ENCODE assay signal across 8 cellular contexts in the genomic region with DNA sequence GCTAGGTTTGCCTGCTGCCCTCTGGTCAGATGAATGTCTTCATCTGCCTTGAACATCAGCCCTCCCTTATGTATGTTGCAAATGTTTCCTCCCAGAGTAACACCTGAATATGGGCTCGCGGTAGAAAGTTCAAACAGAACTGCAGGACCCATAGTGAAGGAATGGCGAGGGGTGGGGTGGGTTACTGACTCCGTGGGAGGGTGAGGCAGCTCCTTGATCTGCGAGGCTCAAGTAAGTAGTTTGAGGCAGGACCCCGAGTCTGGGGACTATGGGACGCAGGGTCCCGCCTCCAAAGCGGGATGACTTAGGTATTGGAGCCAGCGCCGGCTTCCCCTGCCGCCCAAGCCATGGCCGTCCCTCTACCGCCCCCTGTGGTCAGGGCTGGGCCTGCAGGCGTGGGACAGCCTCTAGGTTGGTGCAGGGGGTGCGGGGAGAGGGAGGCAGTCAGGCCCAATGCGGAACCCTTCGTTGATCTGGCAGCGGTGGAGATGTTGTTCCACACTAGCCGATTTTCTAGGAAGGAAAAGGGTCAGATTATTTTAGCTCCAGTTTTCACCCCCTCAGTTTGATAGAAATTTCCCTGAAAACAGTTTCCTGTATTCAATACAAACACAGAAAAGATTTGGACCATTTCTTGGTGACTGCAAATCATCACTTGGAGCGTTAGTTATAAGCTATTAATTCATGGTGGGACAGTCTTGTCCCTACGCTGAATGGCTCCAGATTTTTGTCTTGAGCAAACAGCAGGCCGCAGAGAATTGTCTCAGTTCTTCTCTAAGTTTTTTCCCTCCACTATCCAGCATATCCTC.
DNase-seq lines count a peak whose midpoint lies in the region; ATAC-seq and TF ChIP-seq lines count a peak whose summit lies in the region.

No MANE protein-coding gene starts in this region.

- peaks cover 52% of the 10 kb centered on the region for H3K27me3 Mint-ChIP-seq in Calu3 (ENCODE audit: unreplicated experiment)
- H3K27me3 Mint-ChIP-seq in activated T-helper 1 cell treated with anti-CD3 and anti-CD28 coated beads, Interleukin-12 subunit alpha, Interleukin-12 subunit beta, Interleukin-2, Interleukin-4 antibody, amounts not matched to agents 30 ng/mL and 10 ng/mL and 1 ng/mL, durations not matched to agents 14 hours and 24 hours and 36 hours (ENCODE audit: insufficient read depth), result peaks cover 8% of the 10 kb centered on the region

- H3K4me2 ChIP-seq in MM.1S (ENCODE audit: low read depth, low read length), result peak overlapping the region; percentile 18; the same call in 1 of the 2 replicates

- no peak overlapping the region for H3K27ac ChIP-seq in MM.1S (ENCODE audit: low read length)

- intact Hi-C loops in Calu3 (cut with micrococcal nuclease; ENCODE audit: unreplicated experiment) (loop anchor here (1.0 kb wide), 1 partner anchor 92 kb away; no protein-coding TSS in a partner anchor), left ventricle myocardium superior (cut with micrococcal nuclease) (no loop called here)
- intact Hi-C loops in activated T-helper 1 cell treated with anti-CD3 and anti-CD28 coated beads, Interleukin-12 subunit alpha, Interleukin-12 subunit beta, Interleukin-2, Interleukin-4 antibody, amounts not matched to agents 30 ng/mL and 10 ng/mL and 1 ng/mL, durations not matched to agents 14 hours and 24 hours and 36 hours (cut with micrococcal nuclease), result loop anchor here (5.0 kb wide), 1 partner anchor 94 kb away; no protein-coding TSS in a partner anchor

- no peaks in the 10 kb centered on the region for H3K4me1 ChIP-seq in MM.1S (ENCODE audit: low read length)

- peak; percentile 91 for DNase-seq in Calu3
- DNase-seq in MM.1S, result peak; percentile 60
- peak; percentile 29 for DNase-seq in activated T-helper 1 cell treated with anti-CD3 and anti-CD28 coated beads, Interleukin-12 subunit alpha, Interleukin-12 subunit beta, Interleukin-2, Interleukin-4 antibody, amounts not matched to agents 30 ng/mL and 10 ng/mL and 1 ng/mL, durations not matched to agents 14 hours and 24 hours and 36 hours (ENCODE audit: low spot score)
- DNase-seq in left ventricle myocardium superior, result peak; percentile 70
- DNase-seq in stimulated activated CD4-positive, alpha-beta T cell treated with anti-CD3 and anti-CD28 coated beads, Interleukin-12 subunit alpha, Interleukin-12 subunit beta, amount 100 ng/mL, for 48 hours (ENCODE audit: low read depth in 2 of 3, low spot score in 1 of 3), result peak; percentile 39 to 50 (median 40)
- no peak for DNase-seq in NCI-H146 (lab: John Stamatoyannopoulos, UW)

- no peaks in the 10 kb centered on the region for H3K36me3 Mint-ChIP-seq in Calu3 (ENCODE audit: insufficient read depth, unreplicated experiment)
- no peaks in the 10 kb centered on the region for H3K36me3 Mint-ChIP-seq in activated T-helper 1 cell treated with anti-CD3 and anti-CD28 coated beads, Interleukin-12 subunit alpha, Interleukin-12 subunit beta, Interleukin-2, Interleukin-4 antibody, amounts not matched to agents 30 ng/mL and 10 ng/mL and 1 ng/mL, durations not matched to agents 14 hours and 24 hours and 36 hours (ENCODE audit: low read depth)

- H3K4me3 Mint-ChIP-seq in Calu3 (ENCODE audit: low read depth, unreplicated experiment), result no peak overlapping the region
- H3K4me3 Mint-ChIP-seq in activated T-helper 1 cell treated with anti-CD3 and anti-CD28 coated beads, Interleukin-12 subunit alpha, Interleukin-12 subunit beta, Interleukin-2, Interleukin-4 antibody, amounts not matched to agents 30 ng/mL and 10 ng/mL and 1 ng/mL, durations not matched to agents 14 hours and 24 hours and 36 hours, result no peak overlapping the region

- no peak overlapping the region for H3K27ac Mint-ChIP-seq in Calu3 (ENCODE audit: unreplicated experiment)
- no peak overlapping the region for H3K27ac Mint-ChIP-seq in activated T-helper 1 cell treated with anti-CD3 and anti-CD28 coated beads, Interleukin-12 subunit alpha, Interleukin-12 subunit beta, Interleukin-2, Interleukin-4 antibody, amounts not matched to agents 30 ng/mL and 10 ng/mL and 1 ng/mL, durations not matched to agents 14 hours and 24 hours and 36 hours

- no peaks in the 10 kb centered on the region for H3K4me1 Mint-ChIP-seq in Calu3 (ENCODE audit: low read depth, unreplicated experiment)
- no peaks in the 10 kb centered on the region for H3K4me1 Mint-ChIP-seq in activated T-helper 1 cell treated with anti-CD3 and anti-CD28 coated beads, Interleukin-12 subunit alpha, Interleukin-12 subunit beta, Interleukin-2, Interleukin-4 antibody, amounts not matched to agents 30 ng/mL and 10 ng/mL and 1 ng/mL, durations not matched to agents 14 hours and 24 hours and 36 hours (ENCODE audit: low read depth)

- no peak overlapping the region for H3K9ac ChIP-seq in MM.1S (ENCODE audit: low read length)

- H3K4me3 ChIP-seq in MM.1S (ENCODE audit: low read length), result no peak overlapping the region; the same call in 1 of the 2 replicates

- H3K9me3 ChIP-seq in MM.1S (replicated peaks; ENCODE audit: insufficient read depth, low read length), result no peaks in the 10 kb centered on the region

- CTCF ChIA-PET in Calu3 (lab: Charles Lee), result interaction anchor here (0.5 kb wide), 1 partner anchor 72 kb away, joined by 3 read pairs; no protein-coding TSS in a partner anchor

- H2AFZ ChIP-seq in MM.1S (ENCODE audit: low read length), result peak overlapping the region; percentile 18

- peak; percentile 31 for ATAC-seq in left ventricle myocardium superior
- ATAC-seq in HG03460 (IDR thresholded peaks at IDR 0.05; ENCODE audit: unreplicated experiment), result no peak
- no peak for ATAC-seq in HG03432 (IDR thresholded peaks at IDR 0.05; ENCODE audit: unreplicated experiment)

- H3F3A ChIP-seq in MM.1S (ENCODE audit: insufficient read depth, low read length), result no peaks in the 10 kb centered on the region

- H3K79me2 ChIP-seq in MM.1S (ENCODE audit: low read length), result no peaks in the 10 kb centered on the region

- H3K36me3 ChIP-seq in MM.1S (replicated peaks; ENCODE audit: insufficient read depth, low read length), result no peaks in the 10 kb centered on the region

- H4K20me1 ChIP-seq in MM.1S (ENCODE audit: insufficient read depth, low read length), result no peaks in the 10 kb centered on the region

- no peaks in the 10 kb centered on the region for H3K27me3 ChIP-seq in MM.1S (replicated peaks; ENCODE audit: insufficient read depth, low read length)

- H3K9me3 Mint-ChIP-seq in Calu3 (ENCODE audit: low read depth, unreplicated experiment), result no peaks in the 10 kb centered on the region
- no peaks in the 10 kb centered on the region for H3K9me3 Mint-ChIP-seq in activated T-helper 1 cell treated with anti-CD3 and anti-CD28 coated beads, Interleukin-12 subunit alpha, Interleukin-12 subunit beta, Interleukin-2, Interleukin-4 antibody, amounts not matched to agents 30 ng/mL and 10 ng/mL and 1 ng/mL, durations not matched to agents 14 hours and 24 hours and 36 hours

- BruUV-seq in Calu3 (replicated peaks; lab: Mats Ljungman, UMichigan), result no TSS peak

- peak; percentile 85 for TF ChIP-seq CTCF in Calu3 (IDR thresholded peaks at IDR 0.05; ENCODE audit: unreplicated experiment)
- TF ChIP-seq CTCF in MM.1S (IDR thresholded peaks at IDR 0.05; ENCODE audit: low read length), result peak; percentile 89

- no peaks in the 10 kb centered on the region for H3K9me2 ChIP-seq in MM.1S (replicated peaks; ENCODE audit: insufficient read depth, low read length)
